9 cellular contexts compared by ENCODE assay signal in the genomic region with DNA sequence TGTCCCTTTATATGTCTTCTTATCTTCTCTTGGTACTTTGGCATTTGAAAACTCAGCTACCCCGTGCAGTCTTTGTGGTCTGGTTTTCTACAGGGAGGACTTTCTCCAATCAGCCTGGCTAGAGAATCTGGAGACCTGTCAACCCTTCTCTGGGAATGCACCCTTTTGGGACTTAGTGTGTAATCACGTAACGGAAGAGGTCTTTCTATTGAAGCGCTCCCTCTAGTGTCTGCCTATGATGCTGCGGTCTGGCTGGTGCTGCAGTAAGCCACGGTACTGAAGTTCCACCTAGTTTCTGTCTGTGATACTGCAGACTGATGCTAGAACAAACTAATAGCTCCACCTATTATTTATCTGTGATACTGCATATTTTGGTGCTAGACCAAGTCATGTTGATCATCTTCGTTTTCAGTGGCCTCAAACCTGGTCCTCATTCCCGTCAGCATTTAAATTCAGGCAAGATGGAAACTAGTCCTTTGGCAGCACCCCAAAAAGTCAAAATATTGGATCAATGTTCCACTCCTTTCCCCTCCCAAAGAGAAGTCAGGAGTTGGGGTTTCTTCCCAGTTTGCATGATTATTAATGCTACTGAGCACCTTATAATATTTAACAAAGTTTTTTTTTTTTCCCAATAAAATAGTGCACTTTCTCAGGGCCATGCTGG. TPM values are rescaled to one million over a fixed set of nuclear protein-coding genes. Genes with fewer than 3 reads are reported as not detected.
DNase-seq lines count a peak whose midpoint lies in the region; ATAC-seq and TF ChIP-seq lines count a peak whose summit lies in the region.
"Had no signal": no experiment of that assay in that cellular context is flagged by ENCODE, and none has a peak within 500 bp of the region (broad histone marks: within the 10 kb centered on the region; RNA-seq: fewer than 3 reads in every experiment).

No MANE protein-coding gene starts in this region.

- in situ Hi-C loops in KBM-7 (cut with MboI; ENCODE audit: low pct_unique_long_range_greater_than_20kb, low sequenced_read_pairs), result no loop called here

- peaks cover 4 to 6% of the 10 kb centered on the region in 2 donors for H3K4me1 Mint-ChIP-seq in natural killer cell

- TF ChIP-seq CTCF in OCI-LY7 (conservative IDR thresholded peaks at IDR 0.05; ENCODE audit: low read length) (peak; percentile 100), natural killer cell (IDR thresholded peaks at IDR 0.05) (peak; percentile 87)

- H2AFZ ChIP-seq in OCI-LY7 (ENCODE audit: low read length), result no peak overlapping the region

- no peaks in the 10 kb centered on the region for H3K9me3 ChIP-seq in OCI-LY7 (ENCODE audit: low read length)

- H3K27ac Mint-ChIP-seq in natural killer cell, result peak overlapping the region in 1 of 2 donors; percentile 3

- no peak overlapping the region for H3K4me2 ChIP-seq in OCI-LY7 (ENCODE audit: low read length)

- H3K27ac ChIP-seq in OCI-LY7 (ENCODE audit: low read depth, low read length, poor library complexity, severe bottlenecking), result no peak overlapping the region

- peaks cover 28 to 74% of the 10 kb centered on the region in 2 donors for H3K27me3 Mint-ChIP-seq in natural killer cell (ENCODE audit: low read depth in 2 of 2)

- H3K9me3 Mint-ChIP-seq in natural killer cell, result no peaks in the 10 kb centered on the region

- BruUV-seq in OCI-LY7 (replicated peaks; lab: Mats Ljungman, UMichigan), result no TSS peak

- CTCF ChIA-PET in OCI-LY7 (lab: Charles Lee; ENCODE audit: unreplicated experiment), result interaction anchor here (0.5 to 2.1 kb wide), 11 partner anchors 12 to 537 kb away, joined by 3 to 6 read pairs (median 3); a partner anchor contains a TSS

- H3K79me2 ChIP-seq in OCI-LY7 (ENCODE audit: insufficient read depth, low read depth, low read length), result no peaks in the 10 kb centered on the region

- H3K36me3 ChIP-seq in OCI-LY7 (ENCODE audit: insufficient read depth, low read length), result no peaks in the 10 kb centered on the region

- H3K4me3 Mint-ChIP-seq in natural killer cell, result no peak overlapping the region

- H3K9me2 ChIP-seq in OCI-LY7 (ENCODE audit: insufficient read depth, low read length), result no peaks in the 10 kb centered on the region

- ATAC-seq in GM21786 (IDR thresholded peaks at IDR 0.05; ENCODE audit: unreplicated experiment), result peak; percentile 97
- peak; percentile 84 for ATAC-seq in esophagus mucosa
- ATAC-seq in natural killer cell, result peak; percentile 99 to 100 (median 99)
- peak; percentile 98 for ATAC-seq in stimulated activated naive CD8-positive, alpha-beta T cell treated with anti-CD3 and anti-CD28 coated beads, Interleukin-15, Interleukin-2, amounts not matched to agents 100 U/mL and 50 U/mL, for 24 hours

- DNase-seq in Daoy (ENCODE audit: low read depth) (peak; percentile 87), KBM-7 (peak; percentile 91), OCI-LY7 (ENCODE audit: low spot score) (peak; percentile 86), natural killer cell (peak; percentile 52)
- DNase-seq in activated CD8-positive, alpha-beta memory T cell treated with anti-CD3 and anti-CD28 coated beads, Interleukin-2, amount 50 U/mL, for 48 hours, result peak; percentile 69
- DNase-seq in stimulated activated naive CD8-positive, alpha-beta T cell treated with anti-CD3 and anti-CD28 coated beads, Interleukin-15, Interleukin-2, amounts not matched to agents 100 U/mL and 50 U/mL, for 24 hours, result peak; percentile 73

- H3K4me1 ChIP-seq in OCI-LY7 (ENCODE audit: insufficient read depth, low read length, poor library complexity, severe bottlenecking), result no peaks in the 10 kb centered on the region

- no peak overlapping the region for H3K4me3 ChIP-seq in OCI-LY7 (ENCODE audit: low read depth, low read length, poor library complexity, severe bottlenecking)

- H4K20me1 ChIP-seq in OCI-LY7 (ENCODE audit: insufficient read depth, low read length), result no peaks in the 10 kb centered on the region

- intact Hi-C loops in OCI-LY7 (cut with micrococcal nuclease; ENCODE audit: unreplicated experiment) (loop anchor here (1.0 to 2.0 kb wide), 5 partner anchors 29 to 273 kb away; no protein-coding TSS in a partner anchor), natural killer cell (cut with micrococcal nuclease) (no loop called here)

- POLR2A ChIA-PET in OCI-LY7 (lab: Charles Lee), result interaction anchor here (0.6 to 1.4 kb wide), 3 partner anchors 10 to 53 kb away, joined by 3 read pairs; no protein-coding TSS in a partner anchor

- peaks cover 10% of the 10 kb centered on the region for H3K36me3 Mint-ChIP-seq in natural killer cell

RNA-seq across cellular contexts. Expression of a gene that starts 12.5 kb away (rescaled TPM):
- total RNA-seq in Daoy (2014; rRNA removed; shearing (Covaris generic)), result not detected in 2 replicates
- total RNA-seq in OCI-LY7 (2014; rRNA removed; shearing (Covaris generic)), result not detected in 2 replicates
- total RNA-seq in OCI-LY7 (2022), result not detected in 2 replicates
- total RNA-seq in esophagus mucosa, result 1.0 TPM
- total RNA-seq in natural killer cell, result 1 to 10 TPM; 1.1 to 2.2 (median 1.5) TPM

RNA-seq across cellular contexts. Expression of a gene that starts 37.0 kb away (rescaled TPM):
- 45.9 and 54.2 TPM in 2 replicates for total RNA-seq in Daoy (2014; rRNA removed; shearing (Covaris generic))
- total RNA-seq in OCI-LY7 (2014; rRNA removed; shearing (Covaris generic)), result 40.2 and 49.6 TPM in 2 replicates
- total RNA-seq in OCI-LY7 (2022) (77.1 and 80.0 TPM in 2 replicates), esophagus mucosa (88.7 TPM), natural killer cell (10 to 100 TPM; 53.9 to 69.0 (median 66.2) TPM)

RNA-seq across cellular contexts. Expression of a gene that starts 53.8 kb away (rescaled TPM):
- total RNA-seq in Daoy (2014; rRNA removed; shearing (Covaris generic)), result not detected in 2 replicates
- not detected in 2 replicates for total RNA-seq in OCI-LY7 (2014; rRNA removed; shearing (Covaris generic))
- total RNA-seq in OCI-LY7 (2022) (not detected in 2 replicates), esophagus mucosa (not detected), natural killer cell (not detected)
- total RNA-seq: lower leg skin had no signal
